11 cellular contexts compared by ENCODE assay signal in genomic region chr11:6170226-6170625, GRCh38. TPM values are rescaled to one million over a fixed set of nuclear protein-coding genes. Genes with fewer than 3 reads are reported as not detected.
"Had no signal": no experiment of that assay in that cellular context is flagged by ENCODE, and none has a peak within 500 bp of the region (broad histone marks: within the 10 kb centered on the region; RNA-seq: fewer than 3 reads in every experiment).

TSS of gene OR52B2 (minus strand) at chr11:6170326. CDS start at chr11:6170326, 0 bp downstream.

- H3K4me3 ChIP-seq: GM23248, GM23338, HAP-1 had no signal

- H3K36me3 ChIP-seq: HAP-1 had no signal

- H3K4me1 ChIP-seq: HAP-1 had no signal

- H3K4me2 ChIP-seq: GM23338 had no signal

- H2AFZ ChIP-seq: GM23248, GM23338 had no signal

- ATAC-seq: GM23338, HCT116 had no signal

- FAIRE-seq: H54 had no signal

- H3K9me3 ChIP-seq: HAP-1 had no signal

- DNase-seq: GM23248, GOT3, H7, H9, HCEC 1CT, HFFc6 had no signal

- H3K27ac ChIP-seq: GM23248 had no signal

- H3K9ac ChIP-seq: GM23248 had no signal

RNA-seq across cellular contexts. Expression of gene OR52B2, which starts in this region (rescaled TPM):
- total RNA-seq: GM23248, GM23338, H4, H7, H9, HFFc6 had no signal
- polyA plus RNA-seq: GM23248, GM23338 had no signal
